In the genomic region with DNA sequence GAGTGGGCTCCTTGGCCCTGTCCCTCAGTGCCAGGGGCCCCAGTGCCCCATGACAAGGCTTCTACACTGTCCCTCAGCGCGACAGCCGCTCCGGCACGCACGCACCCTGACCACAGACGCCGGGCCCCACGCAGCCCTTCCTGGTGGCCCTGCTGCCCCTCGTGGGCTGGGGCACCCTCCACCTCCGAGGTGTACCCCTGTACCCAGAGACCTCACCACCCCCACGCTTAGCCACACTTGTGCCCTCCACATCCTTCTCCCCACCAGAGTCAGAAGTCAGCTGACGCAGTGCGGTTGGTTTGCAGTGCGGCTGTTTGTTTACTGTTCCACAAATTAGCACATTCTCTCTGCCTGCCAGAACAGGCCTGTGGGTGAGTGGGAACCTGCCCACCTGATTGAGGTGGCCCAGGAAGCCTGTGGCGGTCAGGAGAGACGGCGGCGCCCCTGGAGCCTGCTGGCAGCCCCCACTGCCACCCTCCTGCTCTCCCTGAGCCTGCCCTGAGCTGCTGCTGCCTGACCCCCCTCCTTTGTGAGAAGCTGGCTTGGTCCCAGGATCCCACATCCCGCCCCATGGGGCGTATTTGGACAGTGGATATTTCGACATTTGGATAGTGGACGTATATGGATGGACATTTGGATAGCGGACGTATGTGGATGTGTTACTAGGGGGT, we compare ENCODE assay signal across 18 cellular contexts. TPM values are rescaled to one million over a fixed set of nuclear protein-coding genes. Genes with fewer than 3 reads are reported as not detected.
DNase-seq lines count a peak whose midpoint lies in the region; ATAC-seq and TF ChIP-seq lines count a peak whose summit lies in the region.
"Had no signal": no experiment of that assay in that cellular context is flagged by ENCODE, and none has a peak within 500 bp of the region (broad histone marks: within the 10 kb centered on the region; RNA-seq: fewer than 3 reads in every experiment).

No MANE protein-coding gene starts in this region.

- peak overlapping the region; percentile 22 for H3K27ac Mint-ChIP-seq in endothelial cell (ENCODE audit: unreplicated experiment)

- H3K27ac ChIP-seq in left ventricle myocardium inferior (replicated peaks) (no peak overlapping the region), aorta (ENCODE audit: low read depth in 1 of 2, low read length in 2 of 2) (no peak overlapping the region)
- H3K27ac ChIP-seq: C4-2B, GM23248 had no signal

- intact Hi-C loops in left ventricle myocardium inferior (cut with micrococcal nuclease) (no loop called here), cardiac septum (cut with DNase I) (no loop called here), mucosa of descending colon (cut with DNase I, micrococcal nuclease) (no loop called here), aorta (cut with DNase I) (no loop called here)

- TF ChIP-seq CTCF in left ventricle myocardium inferior (IDR thresholded peaks at IDR 0.05; ENCODE audit: borderline replicate concordance) (no peak), endothelial cell (IDR thresholded peaks at IDR 0.05; ENCODE audit: unreplicated experiment) (no peak), mucosa of descending colon (IDR thresholded peaks at IDR 0.05) (no peak)

- H3K9me3 Mint-ChIP-seq in endothelial cell (ENCODE audit: unreplicated experiment) = no peaks in the 10 kb centered on the region

- DNase-seq in left ventricle myocardium inferior (peak; percentile 5), cardiac septum (ENCODE audit: low spot score) (no peak), endothelial cell (ENCODE audit: low spot score) (no peak), mucosa of descending colon (peak in 2 of 3 donors; percentile 15 to 40), aorta (peak; percentile 27 to 65), SIG-M5 (lab: John Stamatoyannopoulos, UW) (no peak), AML-193 (lab: John Stamatoyannopoulos, UW) (no peak)
- DNase-seq: DMS 273 treated with DMSO at 0.1 percent for 48 hours, GF-D8, GM23248, Karpas-422, MG63, NCI-H1092, NCI-H226, NCI-H524 treated with DMSO at 0.1 percent for 48 hours, SHP77 had no signal

- H3K36me3 ChIP-seq in left ventricle myocardium inferior = peaks cover 69% of the 10 kb centered on the region
- H3K36me3 ChIP-seq in mucosa of descending colon (ENCODE audit: low read depth) = peaks cover 3% of the 10 kb centered on the region
- peaks cover 0 to 2% of the 10 kb centered on the region in 2 donors for H3K36me3 ChIP-seq in aorta (ENCODE audit: control insufficient read depth in 1 of 2, insufficient read depth in 2 of 2, low read length in 1 of 2)

- H3K4me3 ChIP-seq in left ventricle myocardium inferior (no peak overlapping the region), mucosa of descending colon (no peak overlapping the region), aorta (ENCODE audit: low read length in 2 of 2) (no peak overlapping the region)
- H3K4me3 ChIP-seq: GM23248, MG63 had no signal

- ATAC-seq in mucosa of descending colon (no peak), aorta (ENCODE audit: low FRiP score) (peak; percentile 38), HG03045 (IDR thresholded peaks at IDR 0.05; ENCODE audit: unreplicated experiment) (no peak)

- peaks cover 2% of the 10 kb centered on the region for H3K27me3 Mint-ChIP-seq in endothelial cell (ENCODE audit: unreplicated experiment)

- WGBS in aorta, 2 donors = 96 to 97% methylated on average over 25 of the region's 25 CpGs

- H3K27me3 ChIP-seq in left ventricle myocardium inferior (ENCODE audit: low read depth) = no peaks in the 10 kb centered on the region
- H3K27me3 ChIP-seq in aorta (ENCODE audit: control insufficient read depth in 1 of 2, insufficient read depth in 2 of 2, low read length in 1 of 2) = no peaks in the 10 kb centered on the region
- H3K27me3 ChIP-seq: MG63 had no signal

- peak overlapping the region; percentile 9 for H3K4me3 Mint-ChIP-seq in endothelial cell (ENCODE audit: unreplicated experiment)

- H3K4me1 Mint-ChIP-seq in endothelial cell (ENCODE audit: unreplicated experiment) = no peaks in the 10 kb centered on the region

- no peaks in the 10 kb centered on the region for H3K4me1 ChIP-seq in left ventricle myocardium inferior
- no peaks in the 10 kb centered on the region for H3K4me1 ChIP-seq in mucosa of descending colon (ENCODE audit: low read depth)
- no peaks in the 10 kb centered on the region for H3K4me1 ChIP-seq in aorta (ENCODE audit: control insufficient read depth in 1 of 2, insufficient read depth in 2 of 2, low read length in 2 of 2)

- H3K9me3 ChIP-seq in left ventricle myocardium inferior (replicated peaks) (peaks cover 16% of the 10 kb centered on the region), mucosa of descending colon (no peaks in the 10 kb centered on the region), aorta (ENCODE audit: control insufficient read depth, low read length) (no peaks in the 10 kb centered on the region)

- H3K36me3 Mint-ChIP-seq in endothelial cell (ENCODE audit: low read depth, unreplicated experiment) = peaks cover 35% of the 10 kb centered on the region

RNA-seq across cellular contexts. Expression of gene CDH15, which starts 38.0 kb away (rescaled TPM):
- total RNA-seq in left ventricle myocardium inferior (not detected), cardiac septum (0.27 TPM), endothelial cell (ENCODE audit: unreplicated experiment) (not detected), mucosa of descending colon (not detected), aorta (under 1 TPM in 1 of 2 donors, not detected in 1; 0.21 TPM)
- polyA plus RNA-seq in aorta = under 1 TPM in 1 of 2 donors, not detected in 1; 0.08 TPM
- total RNA-seq: GM23248 had no signal

RNA-seq across cellular contexts. Expression of gene ACSF3, which starts 39.9 kb away (rescaled TPM):
- 16.7 TPM for total RNA-seq in left ventricle myocardium inferior
- 14.7 TPM for total RNA-seq in cardiac septum
- 28.2 TPM for total RNA-seq in endothelial cell (ENCODE audit: unreplicated experiment)
- total RNA-seq in mucosa of descending colon = 10 to 100 TPM; 44.7 to 77.8 (median 49.6) TPM
- total RNA-seq in aorta = 10 to 100 TPM; 19.3 to 33.2 TPM
- 10 to 100 TPM; 20.0 to 48.4 TPM for polyA plus RNA-seq in aorta

Comparison
In these comparisons a context has a peak if more than half of its experiments do, and no peak if none do; other contexts are left out.
1. DNase-seq: peak in left ventricle myocardium inferior (single experiment), mucosa of descending colon (2 of 3) and aorta (2 of 2); none in cardiac septum (single experiment), endothelial cell (single experiment), SIG-M5 (single experiment) and AML-193 (0 of 2).